ENCODE assay signal across 8 cellular contexts in the genomic region with DNA sequence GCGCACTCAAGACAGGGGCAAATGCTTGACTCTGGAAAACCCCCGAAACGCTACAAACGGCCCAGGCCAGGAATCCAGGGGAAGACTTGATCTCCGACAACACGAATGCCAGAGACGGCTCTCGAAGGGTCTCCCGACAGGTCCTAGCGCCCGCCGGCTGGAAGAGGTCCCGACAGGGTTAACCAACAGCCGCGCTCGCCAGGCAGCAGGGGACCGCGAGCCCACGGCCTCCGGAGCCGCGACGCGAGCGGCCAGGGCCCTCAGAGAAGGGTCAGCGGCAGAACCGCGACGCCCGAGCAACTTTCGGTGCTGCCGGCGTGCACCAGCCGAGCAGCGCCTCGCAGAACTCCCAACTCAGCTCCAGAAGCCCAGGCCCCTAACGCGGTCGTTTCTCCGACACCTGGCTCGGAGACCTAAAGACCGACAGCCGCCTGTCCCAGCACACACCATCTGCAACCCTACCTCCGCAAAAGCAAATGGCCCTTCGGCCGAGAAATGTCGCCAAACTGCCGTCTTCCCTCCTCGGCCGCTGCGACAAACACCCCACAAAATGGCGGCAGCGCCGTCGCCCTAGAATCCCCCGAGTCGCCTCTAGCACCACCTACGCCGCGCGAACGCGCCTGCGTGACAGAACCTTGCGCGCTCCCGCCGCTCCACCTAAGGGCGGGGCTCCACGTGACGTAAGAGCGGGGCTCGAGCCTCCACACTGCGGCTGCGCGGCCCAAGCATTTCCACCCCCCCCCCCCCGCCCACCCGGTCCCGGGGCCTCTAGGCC. TPM values are rescaled to one million over a fixed set of nuclear protein-coding genes. Genes with fewer than 3 reads are reported as not detected.
DNase-seq lines count a peak whose midpoint lies in the region; ATAC-seq and TF ChIP-seq lines count a peak whose summit lies in the region.

Gene CLK4, minus strand, starts transcription at position 567 of the 775 bp plus-strand sequence. CDS start 3,634 bp downstream, outside the sequence.

- ATAC-seq in GM18511 (IDR thresholded peaks at IDR 0.05; ENCODE audit: unreplicated experiment) (peak; percentile 82), HG02981 (IDR thresholded peaks at IDR 0.05; ENCODE audit: unreplicated experiment) (peak; percentile 75)

- in situ Hi-C loops in astrocyte of the cerebellum (cut with HindIII; ENCODE audit: low sequenced_read_pairs) = no loop called here

- H4K20me1 ChIP-seq in hepatocyte (ENCODE audit: insufficient read depth, poor library complexity, severe bottlenecking) = peaks cover 42% of the 10 kb centered on the region

- peaks cover 17% of the 10 kb centered on the region for H3K4me1 ChIP-seq in hepatocyte (ENCODE audit: insufficient read depth)

- H3K36me3 ChIP-seq in hepatocyte (replicated peaks; ENCODE audit: insufficient read depth, low read depth) = peaks cover 4% of the 10 kb centered on the region

- DNase-seq in NCI-H2081 (lab: John Stamatoyannopoulos, UW) (peak; percentile 86 to 92), T-helper 9 cell (peak; percentile 96), astrocyte of the cerebellum (ENCODE audit: low read depth) (peak; percentile 84), hepatocyte (ENCODE audit: low spot score) (peak; percentile 98), retina (peak; percentile 98), cortex of kidney (lab: John Stamatoyannopoulos, UW) (no peak)

- under 1% methylated on average over 68 of the region's 79 CpGs for WGBS in hepatocyte (ENCODE audit: low lambda C conversion rate, missing lambda C conversion rate)

- peak within 1 kb of the TSS; percentile 97 for H3K27ac ChIP-seq in hepatocyte

- peak within 1 kb of the TSS; percentile 80 for H3K4me2 ChIP-seq in hepatocyte

- H2AFZ ChIP-seq in hepatocyte = peak within 1 kb of the TSS; percentile 92

- H3K4me3 ChIP-seq in astrocyte of the cerebellum (ENCODE audit: low read depth, low read length) (peak within 1 kb of the TSS; percentile 97), hepatocyte (peak within 1 kb of the TSS; percentile 88)

- H3K27me3 ChIP-seq in hepatocyte = no peaks in the 10 kb centered on the region

- H3K79me2 ChIP-seq in hepatocyte = peaks cover 46% of the 10 kb centered on the region

- TF ChIP-seq CTCF in astrocyte of the cerebellum (IDR thresholded peaks at IDR 0.05; ENCODE audit: low read depth, low read length, missing control alignments) = no peak
- TF ChIP-seq CTCF in hepatocyte (IDR thresholded peaks at IDR 0.05; ENCODE audit: poor library complexity) = no peak

- no peaks in the 10 kb centered on the region for H3K9me3 ChIP-seq in hepatocyte (ENCODE audit: low read depth)

- no peaks in the 10 kb centered on the region for H3K9me2 ChIP-seq in hepatocyte (replicated peaks; ENCODE audit: insufficient read depth)

RNA-seq across cellular contexts. Expression of gene CLK4, which starts in this region (rescaled TPM):
- 28.4 and 29.9 TPM in 2 replicates for total RNA-seq in hepatocyte
- 17.9 and 21.7 TPM in 2 replicates for polyA plus RNA-seq in hepatocyte
